8 cellular contexts compared by ENCODE assay signal in the genomic region with DNA sequence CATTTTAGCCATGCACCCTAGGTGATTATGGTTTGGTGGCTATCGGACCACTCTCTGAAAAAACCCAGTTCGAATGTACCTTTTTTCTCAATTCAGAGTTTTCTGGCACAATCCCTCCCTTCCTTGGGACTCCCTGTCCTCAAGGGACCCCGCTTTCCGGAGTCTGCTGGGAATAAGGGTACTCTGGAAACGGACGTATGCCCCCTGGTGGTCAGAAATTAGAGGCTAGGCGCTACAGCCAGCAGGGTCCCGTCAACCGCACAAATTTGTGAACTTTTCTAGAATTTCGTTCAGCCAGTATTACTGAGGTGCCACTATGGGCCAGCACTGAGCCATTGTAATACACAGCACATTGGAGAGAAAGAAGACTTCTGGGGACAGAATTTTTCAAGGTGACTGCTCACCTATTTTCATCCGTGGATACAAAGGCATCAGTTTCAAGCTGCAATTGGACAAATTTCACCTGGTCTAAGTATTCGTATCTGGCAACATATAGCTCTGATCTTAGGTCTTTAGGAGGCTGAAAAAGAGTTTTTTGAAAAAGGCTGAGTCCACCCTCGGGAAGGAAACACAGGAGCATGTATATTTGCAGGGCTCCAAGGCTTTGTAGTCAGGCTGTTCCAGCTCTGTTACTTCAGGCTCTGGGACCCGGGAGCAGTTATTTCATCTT. TPM values are rescaled to one million over a fixed set of nuclear protein-coding genes. Genes with fewer than 3 reads are reported as not detected.
A peak's percentile ranks its signal among the peaks of the same experiment; 100 is the strongest.
DNase-seq lines count a peak whose midpoint lies in the region; ATAC-seq and TF ChIP-seq lines count a peak whose summit lies in the region.

No MANE protein-coding gene starts in this region.

- CTCF ChIA-PET in A673 (lab: Charles Lee), result interaction anchor here (0.7 to 3.0 kb wide), 10 partner anchors 21 to 492 kb away, joined by 3 to 27 read pairs (median 4); partner anchors contain the start of genes MYO18A and TAOK1

- peaks cover 5% of the 10 kb centered on the region for H3K4me1 ChIP-seq in A673 (ENCODE audit: insufficient read depth, low read length, poor library complexity, severe bottlenecking)

- H3K9me3 ChIP-seq in A673 (ENCODE audit: low read depth, low read length, poor library complexity, severe bottlenecking), result no peaks in the 10 kb centered on the region

- no peak overlapping the region for H3K4me3 ChIP-seq in A673 (ENCODE audit: low read depth, low read length, poor library complexity, severe bottlenecking)

- BruUV-seq in A673 (replicated peaks; lab: Mats Ljungman, UMichigan), result no TSS peak

- POLR2A ChIA-PET in A673 (lab: Charles Lee; ENCODE audit: low non-redundant PET), result interaction anchor here (0.6 kb wide), 2 partner anchors 39 to 1907 kb away, joined by 3 to 19 read pairs; partner anchors contain the start of gene MYO18A

- H3K36me3 ChIP-seq in A673 (ENCODE audit: insufficient read depth, low read length, poor library complexity, severe bottlenecking), result no peaks in the 10 kb centered on the region

- no peak overlapping the region for H3K27ac ChIP-seq in A673 (ENCODE audit: low read depth, low read length, poor library complexity, severe bottlenecking)

- ATAC-seq in GM18498 (IDR thresholded peaks at IDR 0.05; ENCODE audit: unreplicated experiment) (peak; percentile 54), left ventricle myocardium superior (peak; percentile 91), sciatic nerve (peak; percentile 95)

- intact Hi-C loops in A673 (cut with micrococcal nuclease; ENCODE audit: unreplicated experiment) (loop anchor here (2.0 to 10.0 kb wide), 2 partner anchors 75 to 255 kb away; no protein-coding TSS in a partner anchor), left ventricle myocardium superior (cut with micrococcal nuclease) (loop anchor here (5.0 kb wide), 1 partner anchor 72 kb away; no protein-coding TSS in a partner anchor), sciatic nerve (cut with DNase I) (loop anchor here (5.0 kb wide), 1 partner anchor 72 kb away; no protein-coding TSS in a partner anchor)

- no peaks in the 10 kb centered on the region for H3K27me3 ChIP-seq in A673 (replicated peaks; ENCODE audit: insufficient read depth, low read depth, low read length, poor library complexity)

- TF ChIP-seq CTCF in A673 (conservative IDR thresholded peaks at IDR 0.05; ENCODE audit: low read depth, low read length), result peak; percentile 96

- peak; percentile 91 for DNase-seq in A673 (ENCODE audit: low spot score)
- DNase-seq in NCI-H1105 (lab: John Stamatoyannopoulos, UW), result peak; percentile 36
- peak; percentile 24 to 69 (median 48) for DNase-seq in T-helper 2 cell
- peak in 54 of 56 donors; percentile 24 to 92 (median 74) for DNase-seq in amygdala (lab: John Stamatoyannopoulos, UW)
- DNase-seq in left ventricle myocardium superior, result peak; percentile 68
- peak; percentile 89 for DNase-seq in sciatic nerve (ENCODE audit: low spot score)
- DNase-seq in mesenteric fat pad (ENCODE audit: low spot score), result no peak

RNA-seq across cellular contexts. Expression of gene CRYBA1, which starts 27.1 kb away (rescaled TPM):
- total RNA-seq in A673 (2021) (not detected in 2 replicates), left ventricle myocardium superior (not detected), sciatic nerve (not detected), mesenteric fat pad (not detected)

RNA-seq across cellular contexts. Expression of gene MYO18A, which starts 39.3 kb away (rescaled TPM):
- total RNA-seq in A673 (2021) (26.6 and 36.6 TPM in 2 replicates), left ventricle myocardium superior (346 TPM), sciatic nerve (109 TPM), mesenteric fat pad (48.6 TPM)
